In genomic region chr3:138114431-138114918, GRCh38 we compare ENCODE assay signal across 8 cellular contexts. TPM values are rescaled to one million over a fixed set of nuclear protein-coding genes. Genes with fewer than 3 reads are reported as not detected.
A peak's percentile ranks its signal among the peaks of the same experiment; 100 is the strongest.
DNase-seq lines count a peak whose midpoint lies in the region; ATAC-seq and TF ChIP-seq lines count a peak whose summit lies in the region.

No MANE protein-coding gene starts in this region.

- no peak for TF ChIP-seq CTCF in esophagus muscularis mucosa (IDR thresholded peaks at IDR 0.05)
- TF ChIP-seq CTCF in neural progenitor cell (IDR thresholded peaks at IDR 0.05): no peak

- no peak for TF ChIP-seq EP300 in esophagus muscularis mucosa (IDR thresholded peaks at IDR 0.05)

- H3K4me3 ChIP-seq in esophagus muscularis mucosa (peak overlapping the region; percentile 72 to 85 (median 74)), neural progenitor cell (peak overlapping the region; percentile 73)

- H3K36me3 Mint-ChIP-seq in neural progenitor cell: peaks cover 8% of the 10 kb centered on the region

- peaks cover 10% of the 10 kb centered on the region for H4K20me1 ChIP-seq in neural progenitor cell (ENCODE audit: low read depth)

- DNase-seq in RPMI7951 (ENCODE audit: low read depth) (peak; percentile 44), esophagus muscularis mucosa (ENCODE audit: extremely low spot score) (no peak), neural progenitor cell (ENCODE audit: low spot score) (peak; percentile 48), DMS79 treated with DMSO at 0.1 percent for 48 hours (lab: John Stamatoyannopoulos, UW) (no peak), NCI-H1417 treated with DMSO at 0.1 percent for 48 hours (lab: John Stamatoyannopoulos, UW) (no peak)

- H3K9ac ChIP-seq in ES-I3 (ENCODE audit: low read depth, low read length): peak overlapping the region; percentile 96
- peak overlapping the region; percentile 39 for H3K9ac ChIP-seq in neural progenitor cell

- H3K27ac Mint-ChIP-seq in neural progenitor cell: peak overlapping the region; percentile 99

- 12% methylated on average over 8 of the region's 9 CpGs for WGBS in esophagus muscularis mucosa

- H3K4me1 ChIP-seq in ES-I3 (ENCODE audit: insufficient read depth, low read length) (peaks cover 11% of the 10 kb centered on the region), esophagus muscularis mucosa (peaks cover 18 to 46% (median 37%) of the 10 kb centered on the region in 4 donors), neural progenitor cell (peaks cover 19% of the 10 kb centered on the region)

- H2AFZ ChIP-seq in neural progenitor cell (replicated peaks): peak overlapping the region; percentile 81

- ATAC-seq in activated CD4-positive, CD25-positive, alpha-beta regulatory T cell treated with anti-CD3 and anti-CD28 coated beads, Interleukin-2, amount 50 U/mL, for 24 hours: no peak
- no peak for ATAC-seq in HG03342 (IDR thresholded peaks at IDR 0.05; ENCODE audit: unreplicated experiment)

- H3K9me3 Mint-ChIP-seq in neural progenitor cell: no peaks in the 10 kb centered on the region

- H3K36me3 ChIP-seq in ES-I3 (ENCODE audit: insufficient read depth, low read length) (no peaks in the 10 kb centered on the region), esophagus muscularis mucosa (peaks cover 0 to 7% (median 2%) of the 10 kb centered on the region in 4 donors), neural progenitor cell (no peaks in the 10 kb centered on the region)

- peaks cover 4% of the 10 kb centered on the region for H3K27me3 Mint-ChIP-seq in neural progenitor cell (ENCODE audit: insufficient read depth, low read depth)

- H3K4me1 Mint-ChIP-seq in neural progenitor cell: peaks cover 24% of the 10 kb centered on the region

- H3K9me3 ChIP-seq in ES-I3 (ENCODE audit: control insufficient read depth, insufficient read depth, low read length) (no peaks in the 10 kb centered on the region), esophagus muscularis mucosa (no peaks in the 10 kb centered on the region), neural progenitor cell (ENCODE audit: low read depth) (no peaks in the 10 kb centered on the region)

- H3K79me2 ChIP-seq in neural progenitor cell (ENCODE audit: low read depth): peaks cover 40% of the 10 kb centered on the region

- H3F3A ChIP-seq in neural progenitor cell (ENCODE audit: low read depth): peaks cover 16% of the 10 kb centered on the region

- no peak for TF ChIP-seq POLR2A in esophagus muscularis mucosa (IDR thresholded peaks at IDR 0.05; ENCODE audit: low read depth)

- H3K27ac ChIP-seq in esophagus muscularis mucosa (replicated peaks in 1 of 4) (peak overlapping the region; percentile 86 to 95 (median 92)), neural progenitor cell (no peak overlapping the region)

- peak overlapping the region; percentile 97 for H3K4me3 Mint-ChIP-seq in neural progenitor cell

- H3K27me3 ChIP-seq in esophagus muscularis mucosa (no peaks in the 10 kb centered on the region), neural progenitor cell (no peaks in the 10 kb centered on the region)

- peak overlapping the region; percentile 90 for H3K4me2 ChIP-seq in neural progenitor cell

- intact Hi-C loops in esophagus muscularis mucosa (cut with DNase I): no loop called here

RNA-seq across cellular contexts. Expression of gene DZIP1L, which starts 0.9 kb away (rescaled TPM):
- 7.4 and 11.1 TPM in 2 replicates for total RNA-seq in RPMI7951 (2014; rRNA removed; shearing (Covaris generic))
- total RNA-seq in esophagus muscularis mucosa (10 to 100 TPM; 10.3 to 15.8 (median 12.6) TPM), neural progenitor cell (ENCODE audit: low replicate concordance) (10.4 and 38.4 TPM in 2 replicates)

RNA-seq across cellular contexts. Expression of gene A4GNT, which starts 17.7 kb away (rescaled TPM):
- not detected in 2 replicates for total RNA-seq in RPMI7951 (2014; rRNA removed; shearing (Covaris generic))
- total RNA-seq in esophagus muscularis mucosa: not detected
- not detected in 2 replicates for total RNA-seq in neural progenitor cell (ENCODE audit: low replicate concordance)

Comparison
In these comparisons a context has a peak if more than half of its experiments do, and no peak if none do; other contexts are left out.
1. DNase-seq: peak in RPMI7951 (single experiment) and neural progenitor cell (single experiment); none in esophagus muscularis mucosa (single experiment), DMS79 treated with DMSO at 0.1 percent for 48 hours (single experiment) and NCI-H1417 treated with DMSO at 0.1 percent for 48 hours (single experiment).